Comparison of ENCODE assay signal across 7 cellular contexts in genomic region chr6:149545258-149545753, GRCh38. TPM values are rescaled to one million over a fixed set of nuclear protein-coding genes. Genes with fewer than 3 reads are reported as not detected.
DNase-seq lines count a peak whose midpoint lies in the region; ATAC-seq and TF ChIP-seq lines count a peak whose summit lies in the region.

No MANE protein-coding gene starts in this region.

- H3K4me3 ChIP-seq in right cardiac atrium (ENCODE audit: low read length) (peak overlapping the region; percentile 87), psoas muscle (peak overlapping the region; percentile 96)

- TF ChIP-seq CTCF in psoas muscle (IDR thresholded peaks at IDR 0.05): peak; percentile 4

- H3K9me3 ChIP-seq in right cardiac atrium (ENCODE audit: control insufficient read depth, low read length): no peaks in the 10 kb centered on the region
- no peaks in the 10 kb centered on the region for H3K9me3 ChIP-seq in psoas muscle

- DNase-seq in SW 1271 (lab: John Stamatoyannopoulos, UW): peak; percentile 28 to 73
- peak in 33 of 56 donors; percentile 3 to 57 (median 21) for DNase-seq in amygdala (lab: John Stamatoyannopoulos, UW)
- DNase-seq in right cardiac atrium: peak; percentile 49 to 68 (median 65)
- peak; percentile 24 to 57 for DNase-seq in psoas muscle
- DNase-seq in cortex of kidney (lab: John Stamatoyannopoulos, UW): no peak

- WGBS in right cardiac atrium: under 1% methylated on average over 16 of the region's 16 CpGs
- WGBS in psoas muscle, 3 donors: 0 to 1% (median 1%) methylated on average over 16 of the region's 16 CpGs

- H3K27me3 ChIP-seq in right cardiac atrium (ENCODE audit: control insufficient read depth, insufficient read depth) (no peaks in the 10 kb centered on the region), psoas muscle (ENCODE audit: insufficient read depth in 3 of 3, low read length in 2 of 3) (no peaks in the 10 kb centered on the region)

- ATAC-seq in GM18868 (IDR thresholded peaks at IDR 0.05; ENCODE audit: unreplicated experiment) (peak; percentile 39), HG03460 (IDR thresholded peaks at IDR 0.05; ENCODE audit: unreplicated experiment) (peak; percentile 22), right cardiac atrium (peak; percentile 42 to 61), psoas muscle (peak; percentile 31 to 59 (median 44))

- intact Hi-C loops in right cardiac atrium (cut with DNase I) (no loop called here), psoas muscle (cut with DNase I) (no loop called here)

- H3K4me1 ChIP-seq in right cardiac atrium (ENCODE audit: control insufficient read depth, insufficient read depth, low read length) (no peaks in the 10 kb centered on the region), psoas muscle (peaks cover 28% of the 10 kb centered on the region)

- H3K36me3 ChIP-seq in psoas muscle (ENCODE audit: insufficient read depth in 1 of 2, low read depth in 1 of 2): peaks cover 0 to 8% of the 10 kb centered on the region in 2 donors

- H3K27ac ChIP-seq in right cardiac atrium (ENCODE audit: low read length) (peak overlapping the region; percentile 91), psoas muscle (peak overlapping the region; percentile 99)

RNA-seq across cellular contexts. Expression of gene PPIL4, which starts 0.5 kb away (rescaled TPM):
- total RNA-seq in right cardiac atrium (10 to 100 TPM; 20.1 to 23.6 (median 21.3) TPM), psoas muscle (10 to 100 TPM; 14.7 to 32.4 (median 22.3) TPM)
- polyA plus RNA-seq in right cardiac atrium (19.8 TPM), psoas muscle (1 to 10 TPM; 6.9 to 8.4 (median 8.3) TPM)

RNA-seq across cellular contexts. Expression of gene GINM1, which starts 20.9 kb away (rescaled TPM):
- total RNA-seq in right cardiac atrium (10 to 100 TPM; 48.3 to 61.8 (median 54.8) TPM), psoas muscle (10 to 100 TPM; 26.8 to 39.0 (median 30.5) TPM)
- polyA plus RNA-seq in right cardiac atrium (40.1 TPM), psoas muscle (10 to 100 TPM; 25.9 to 35.6 (median 30.7) TPM)
